9 cellular contexts compared by ENCODE assay signal in genomic region chr10:44725404-44725803, GRCh38.
A peak's percentile ranks its signal among the peaks of the same experiment; 100 is the strongest.
DNase-seq lines count a peak whose midpoint lies in the region; ATAC-seq, FAIRE-seq and TF ChIP-seq lines count a peak whose summit lies in the region.
"Had no signal": no experiment of that assay in that cellular context is flagged by ENCODE, and none has a peak within 500 bp of the region (broad histone marks: within the 10 kb centered on the region; RNA-seq: fewer than 3 reads in every experiment).

No MANE protein-coding gene starts in this region.

- DNase-seq in SKM-1 (lab: John Stamatoyannopoulos, UW; ENCODE audit: unreplicated experiment) (peak; percentile 88), stromal cell of bone marrow (ENCODE audit: low read depth) (peak; percentile 40), ureter (ENCODE audit: low spot score) (no peak), HuH-7.5 (ENCODE audit: low spot score) (no peak), NCI-H526 (lab: John Stamatoyannopoulos, UW) (no peak), HepG2 (ENCODE audit: low spot score) (no peak)
- DNase-seq: testis had no signal

- TF ChIP-seq POLR2A in HepG2 (IDR thresholded peaks at IDR 0.05; ENCODE audit: insufficient read depth in 1 of 2, low read depth in 2 of 2, low read length in 2 of 2), result no peak

- H3K9ac ChIP-seq in HepG2 (ENCODE audit: insufficient read depth, low read depth, low read length), result no peak overlapping the region

- no peak for TF ChIP-seq EP300 in HepG2 (IDR thresholded peaks at IDR 0.05; ENCODE audit: low read depth in 2 of 2, low read length in 2 of 2)
- no peak for TF ChIP-seq EP300 in HepG2 (CRISPR knock-in tag; IDR thresholded peaks at IDR 0.05; ENCODE audit: borderline replicate concordance)

- H4K20me1 ChIP-seq in HepG2 (ENCODE audit: insufficient read depth, low read length), result no peaks in the 10 kb centered on the region

- WGBS in HepG2 (ENCODE audit: low lambda C conversion rate), result 32% methylated on average over 2 of the region's 2 CpGs

- POLR2A ChIA-PET in HepG2 (lab: Yijun Ruan, JAX), result no interaction called here

- no peaks in the 10 kb centered on the region for H3K4me1 ChIP-seq in HepG2 (ENCODE audit: insufficient read depth, low read length)
- H3K4me1 ChIP-seq: testis had no signal

- no peaks in the 10 kb centered on the region for H3K9me3 ChIP-seq in HepG2 (ENCODE audit: low read length)
- H3K9me3 ChIP-seq: testis had no signal

- intact Hi-C loops in HepG2 (cut with micrococcal nuclease; ENCODE audit: unreplicated experiment), result no loop called here

- CTCF ChIA-PET in HepG2 (lab: Yijun Ruan, JAX; ENCODE audit: low intra/inter-chr PET ratio, low total read pairs), result no interaction called here

- H3K36me3 ChIP-seq in HepG2 (replicated peaks in 1 of 2; ENCODE audit: control insufficient read depth in 1 of 2, insufficient read depth in 2 of 2, low read length in 2 of 2), result no peaks in the 10 kb centered on the region

- no peak overlapping the region for H2AFZ ChIP-seq in HepG2 (ENCODE audit: low read length)

- H3K4me3 ChIP-seq in HepG2 (replicated peaks in 1 of 3; ENCODE audit: insufficient read depth in 1 of 3, low read depth in 2 of 3, low read length in 3 of 3), result no peak overlapping the region
- H3K4me3 ChIP-seq: testis had no signal

- no TSS peak for BruUV-seq in HepG2 (replicated peaks; lab: Mats Ljungman, UMichigan)

- ATAC-seq in GM19463 (IDR thresholded peaks at IDR 0.05; ENCODE audit: unreplicated experiment) (peak; percentile 47), HG03108 (IDR thresholded peaks at IDR 0.05; ENCODE audit: unreplicated experiment) (peak; percentile 67), HepG2 (no peak)

- no peak overlapping the region for H3K4me2 ChIP-seq in HepG2 (ENCODE audit: low read depth, low read length)

- FAIRE-seq in HepG2 (lab: Jason Lieb, UNC), result no peak

- H3K27ac ChIP-seq in HepG2 (ENCODE audit: extremely low read length, insufficient read depth, low read length), result no peak overlapping the region
- H3K27ac ChIP-seq: testis had no signal

- no peaks in the 10 kb centered on the region for H3K27me3 ChIP-seq in HepG2 (ENCODE audit: control insufficient read depth in 1 of 2, insufficient read depth in 2 of 2, low read length in 2 of 2)
- H3K27me3 ChIP-seq: testis had no signal

- TF ChIP-seq CTCF in HepG2 (CRISPR knock-in tag; IDR thresholded peaks at IDR 0.05), result no peak

- no peaks in the 10 kb centered on the region for H3K79me2 ChIP-seq in HepG2 (ENCODE audit: insufficient read depth, low read length)

- in situ Hi-C loops in HepG2 (cut with HindIII; ENCODE audit: extremely low pct_ligation_motif_present, low pct_unique_long_range_greater_than_20kb), result no loop called here

- TF ChIP-seq RAD21 in HepG2 (CRISPR knock-in tag; IDR thresholded peaks at IDR 0.05), result no peak

TF ChIP-seq in HepG2, 621 proteins besides CTCF, POLR2A, EP300 and RAD21:
- TF ChIP-seq ZNF382 (CRISPR knock-in tag; IDR thresholded peaks at IDR 0.05; ENCODE audit: borderline replicate concordance) (no peak), ZNF138 (CRISPR knock-in tag; IDR thresholded peaks at IDR 0.05; ENCODE audit: low read depth) (no peak), TGIF2 (CRISPR knock-in tag; IDR thresholded peaks at IDR 0.05) (no peak), NPAS2 (CRISPR knock-in tag; IDR thresholded peaks at IDR 0.05; ENCODE audit: borderline replicate concordance) (no peak), ZNF256 (CRISPR knock-in tag; conservative IDR thresholded peaks at IDR 0.05) (no peak), SP1 (IDR thresholded peaks at IDR 0.05) (no peak), SP1 (CRISPR knock-in tag; IDR thresholded peaks at IDR 0.05) (no peak), ZNF790 (CRISPR knock-in tag; IDR thresholded peaks at IDR 0.05; ENCODE audit: borderline replicate concordance) (no peak), GATA4 (IDR thresholded peaks at IDR 0.05; ENCODE audit: borderline replicate concordance, low read depth) (no peak), HNRNPL (IDR thresholded peaks at IDR 0.05; ENCODE audit: low read depth, low read length) (no peak), PCBP2 (optimal IDR thresholded peaks at IDR 0.05; ENCODE audit: low read depth, low read length, poor library complexity, severe bottlenecking) (no peak)

Comparison
In these comparisons a context has a peak if more than half of its experiments do, and no peak if none do; other contexts are left out.
1. DNase-seq: peak in SKM-1 (single experiment) and stromal cell of bone marrow (single experiment); none in ureter (single experiment), HuH-7.5 (single experiment), NCI-H526 (0 of 2) and HepG2 (single experiment).